Comparison of ENCODE assay signal across 8 cellular contexts in genomic region chr12:124917135-124917840, GRCh38. TPM values are rescaled to one million over a fixed set of nuclear protein-coding genes. Genes with fewer than 3 reads are reported as not detected.
DNase-seq lines count a peak whose midpoint lies in the region; ATAC-seq and TF ChIP-seq lines count a peak whose summit lies in the region.

No MANE protein-coding gene starts in this region.

- H3K79me2 ChIP-seq in mesendoderm (ENCODE audit: control insufficient read depth, insufficient read depth, low read length) = peaks cover 21% of the 10 kb centered on the region

- DNase-seq in A673 (ENCODE audit: low spot score) (peak; percentile 100), GM19238 (ENCODE audit: insufficient read length, low spot score) (peak; percentile 54), mesendoderm (peak; percentile 100), NCI-H1105 (lab: John Stamatoyannopoulos, UW) (no peak)
- peak; percentile 97 for DNase-seq in activated CD4-positive, alpha-beta T cell treated with anti-CD3 and anti-CD28 coated beads, Interleukin-2, amount 10 ng/mL, durations not matched to agents 24 days and 14 days
- DNase-seq in effector CD4-positive, alpha-beta T cell = peak; percentile 90
- DNase-seq in stimulated activated CD8-positive, alpha-beta memory T cell treated with anti-CD3 and anti-CD28 coated beads, Interleukin-15, amount 100 ng/mL, for 48 hours (ENCODE audit: low read depth in 2 of 2) = peak; percentile 91 to 93

- peak overlapping the region; percentile 91 for H4K5ac ChIP-seq in mesendoderm (ENCODE audit: low read length)

- peaks cover 40% of the 10 kb centered on the region for H3K4me1 ChIP-seq in A673 (ENCODE audit: insufficient read depth, low read length, poor library complexity, severe bottlenecking)
- peaks cover 16% of the 10 kb centered on the region for H3K4me1 ChIP-seq in mesendoderm (ENCODE audit: control insufficient read depth, low read depth, low read length)

- peak overlapping the region; percentile 72 for H3K18ac ChIP-seq in mesendoderm (ENCODE audit: low read length)

- H3K9ac ChIP-seq in mesendoderm (ENCODE audit: low read length) = peak overlapping the region; percentile 76

- no peaks in the 10 kb centered on the region for H3K79me1 ChIP-seq in mesendoderm (ENCODE audit: low read length)

- peak overlapping the region; percentile 95 for H2BK5ac ChIP-seq in mesendoderm (ENCODE audit: low read length)

- H3K4me3 Mint-ChIP-seq in activated CD4-positive, alpha-beta T cell treated with anti-CD3 and anti-CD28 coated beads, Interleukin-2, amount 10 ng/mL, durations not matched to agents 24 days and 14 days = peak overlapping the region; percentile 99

- TF ChIP-seq CTCF in A673 (conservative IDR thresholded peaks at IDR 0.05; ENCODE audit: low read depth, low read length) = no peak

- peak overlapping the region; percentile 100 for H3K27ac Mint-ChIP-seq in activated CD4-positive, alpha-beta T cell treated with anti-CD3 and anti-CD28 coated beads, Interleukin-2, amount 10 ng/mL, durations not matched to agents 24 days and 14 days

- peaks cover 26% of the 10 kb centered on the region for H3K36me3 Mint-ChIP-seq in activated CD4-positive, alpha-beta T cell treated with anti-CD3 and anti-CD28 coated beads, Interleukin-2, amount 10 ng/mL, durations not matched to agents 24 days and 14 days (ENCODE audit: low read depth)

- H3K27ac ChIP-seq in A673 (ENCODE audit: low read depth, low read length, poor library complexity, severe bottlenecking) (peak overlapping the region; percentile 100), mesendoderm (ENCODE audit: low read depth, low read length) (peak overlapping the region; percentile 97)

- no peak overlapping the region for H3K23ac ChIP-seq in mesendoderm (ENCODE audit: low read length)

- H3K4ac ChIP-seq in mesendoderm (ENCODE audit: low read depth, low read length) = peak overlapping the region; percentile 82

- peak overlapping the region; percentile 87 for H3K4me3 ChIP-seq in A673 (ENCODE audit: low read depth, low read length, poor library complexity, severe bottlenecking)
- H3K4me3 ChIP-seq in mesendoderm (ENCODE audit: low read length) = peak overlapping the region; percentile 20

- H4K8ac ChIP-seq in mesendoderm (ENCODE audit: low read depth, low read length) = no peak overlapping the region

- H3K4me2 ChIP-seq in mesendoderm (ENCODE audit: low read length) = peak overlapping the region; percentile 82

- H2AK5ac ChIP-seq in mesendoderm (ENCODE audit: low read length) = no peak overlapping the region

- H3K56ac ChIP-seq in mesendoderm (ENCODE audit: low read length) = peak overlapping the region; percentile 94

- H2BK120ac ChIP-seq in mesendoderm (ENCODE audit: low read depth, low read length) = peak overlapping the region; percentile 37

- H3K27me3 ChIP-seq in A673 (replicated peaks; ENCODE audit: insufficient read depth, low read depth, low read length, poor library complexity) (no peaks in the 10 kb centered on the region), mesendoderm (ENCODE audit: insufficient read depth, low read length, poor library complexity) (no peaks in the 10 kb centered on the region)

- BruUV-seq in A673 (replicated peaks; lab: Mats Ljungman, UMichigan) = TSS peak; percentile 56

- no CpG with 5 or more reads among the region's 19 CpGs for WGBS in mesendoderm (ENCODE audit: extremely low coverage, insufficient coverage, low lambda C conversion rate)

- peak; percentile 38 for ATAC-seq in HG03457 (IDR thresholded peaks at IDR 0.05; ENCODE audit: unreplicated experiment)

- intact Hi-C loops in A673 (cut with micrococcal nuclease; ENCODE audit: unreplicated experiment) = no loop called here
- intact Hi-C loops in activated CD4-positive, alpha-beta T cell treated with anti-CD3 and anti-CD28 coated beads, Interleukin-2, amount 10 ng/mL, durations not matched to agents 24 days and 14 days (cut with micrococcal nuclease) = loop anchor here (1.0 kb wide), 1 partner anchor 10 kb away; no protein-coding TSS in a partner anchor

- peak overlapping the region; percentile 96 for H2BK15ac ChIP-seq in mesendoderm (replicated peaks; ENCODE audit: low read depth)

- POLR2A ChIA-PET in A673 (lab: Charles Lee; ENCODE audit: low non-redundant PET) = no interaction called here

- H3K9me3 Mint-ChIP-seq in activated CD4-positive, alpha-beta T cell treated with anti-CD3 and anti-CD28 coated beads, Interleukin-2, amount 10 ng/mL, durations not matched to agents 24 days and 14 days = no peaks in the 10 kb centered on the region

- H3K27me3 Mint-ChIP-seq in activated CD4-positive, alpha-beta T cell treated with anti-CD3 and anti-CD28 coated beads, Interleukin-2, amount 10 ng/mL, durations not matched to agents 24 days and 14 days = peaks cover 2% of the 10 kb centered on the region

- H3K36me3 ChIP-seq in A673 (ENCODE audit: insufficient read depth, low read length, poor library complexity, severe bottlenecking) = peaks cover 13% of the 10 kb centered on the region
- peaks cover 5% of the 10 kb centered on the region for H3K36me3 ChIP-seq in mesendoderm (ENCODE audit: control insufficient read depth, insufficient read depth, low read length)

- H3K9me3 ChIP-seq in A673 (ENCODE audit: low read depth, low read length, poor library complexity, severe bottlenecking) = no peaks in the 10 kb centered on the region

- CTCF ChIA-PET in A673 (lab: Charles Lee) = interaction anchor here (0.8 to 1.0 kb wide), 3 partner anchors 11 to 23 kb away, joined by 3 to 7 read pairs (median 3); no protein-coding TSS in a partner anchor

- peaks cover 75% of the 10 kb centered on the region for H3K4me1 Mint-ChIP-seq in activated CD4-positive, alpha-beta T cell treated with anti-CD3 and anti-CD28 coated beads, Interleukin-2, amount 10 ng/mL, durations not matched to agents 24 days and 14 days

RNA-seq across cellular contexts. Expression of gene UBC, which starts 2.8 kb away (rescaled TPM):
- total RNA-seq in A673 (2021) = 965 and 1,053 TPM in 2 replicates
- 778 and 788 TPM in 2 replicates for total RNA-seq in activated CD4-positive, alpha-beta T cell treated with anti-CD3 and anti-CD28 coated beads, Interleukin-2, amount 10 ng/mL, durations not matched to agents 24 days and 14 days
- polyA plus RNA-seq in mesendoderm (2013, experiment 1 of 2) = 737 TPM
- polyA plus RNA-seq in mesendoderm (2013, experiment 2 of 2) = 751 TPM

RNA-seq across cellular contexts. Expression of gene SCARB1, which starts 53.6 kb away (rescaled TPM):
- total RNA-seq in A673 (2021) = 61.5 and 74.6 TPM in 2 replicates
- total RNA-seq in activated CD4-positive, alpha-beta T cell treated with anti-CD3 and anti-CD28 coated beads, Interleukin-2, amount 10 ng/mL, durations not matched to agents 24 days and 14 days = 23.8 and 25.6 TPM in 2 replicates
- 55.4 TPM for polyA plus RNA-seq in mesendoderm (2013, experiment 1 of 2)
- polyA plus RNA-seq in mesendoderm (2013, experiment 2 of 2) = 56.4 TPM
